Comparison of ENCODE assay signal across 9 cellular contexts in genomic region chr5:83718195-83718825, GRCh38. TPM values are rescaled to one million over a fixed set of nuclear protein-coding genes. Genes with fewer than 3 reads are reported as not detected.
DNase-seq lines count a peak whose midpoint lies in the region; ATAC-seq and TF ChIP-seq lines count a peak whose summit lies in the region.
"Had no signal": no experiment of that assay in that cellular context is flagged by ENCODE, and none has a peak within 500 bp of the region (broad histone marks: within the 10 kb centered on the region; RNA-seq: fewer than 3 reads in every experiment).

No MANE protein-coding gene starts in this region.

- H3K4me1 ChIP-seq in ascending aorta = peaks cover 0 to 12% of the 10 kb centered on the region in 2 donors

- TF ChIP-seq CTCF in ascending aorta (IDR thresholded peaks at IDR 0.05) = peak; percentile 71 to 91 (median 77)

- peak; percentile 77 for ATAC-seq in GM21576 (IDR thresholded peaks at IDR 0.05; ENCODE audit: unreplicated experiment)

- intact Hi-C loops in ascending aorta (cut with DNase I) = loop anchor here (1.0 kb wide), 1 partner anchor 537 kb away; no protein-coding TSS in a partner anchor

- H3K27ac ChIP-seq in ascending aorta = no peak overlapping the region
- H3K27ac ChIP-seq: BLaER1 had no signal

- peak overlapping the region in 1 of 2 donors; percentile 5 for H3K4me3 ChIP-seq in ascending aorta
- H3K4me3 ChIP-seq: BLaER1 had no signal

- no peaks in the 10 kb centered on the region for H3K27me3 ChIP-seq in ascending aorta

- DNase-seq in NK-92 treated with Interleukin-12 subunit alpha and Interleukin-12 subunit beta, amount 100 ng/mL, for 24 hours (lab: John Stamatoyannopoulos, UW) = peak; percentile 3
- DNase-seq in NK-92 (lab: John Stamatoyannopoulos, UW; ENCODE audit: unreplicated experiment) (no peak), HK-2 (ENCODE audit: unreplicated experiment) (peak; percentile 16), NCI-H524 treated with DMSO at 0.1 percent for 48 hours (lab: John Stamatoyannopoulos, UW) (peak; percentile 71), ascending aorta (ENCODE audit: low spot score in 2 of 2) (peak in 1 of 2 donors; percentile 70), hepatic stellate cell (ENCODE audit: low spot score) (peak; percentile 58)
- peak; percentile 3 for DNase-seq in stimulated activated CD8-positive, alpha-beta memory T cell treated with anti-CD3 and anti-CD28 coated beads, Interleukin-12 subunit alpha, Interleukin-12 subunit beta, amount 100 ng/mL, for 1 hour (ENCODE audit: low read depth)

- H3K9me3 ChIP-seq in ascending aorta = no peaks in the 10 kb centered on the region
- H3K9me3 ChIP-seq: BLaER1 had no signal

- no peaks in the 10 kb centered on the region for H3K36me3 ChIP-seq in ascending aorta
- H3K36me3 ChIP-seq: BLaER1 had no signal

RNA-seq across cellular contexts. Expression of gene HAPLN1, which starts 2.3 kb away (rescaled TPM):
- 2.0 TPM for total RNA-seq in ascending aorta
